9 cellular contexts compared by ENCODE assay signal in genomic region chr6:89371849-89372505, GRCh38. TPM values are rescaled to one million over a fixed set of nuclear protein-coding genes. Genes with fewer than 3 reads are reported as not detected.
DNase-seq lines count a peak whose midpoint lies in the region; ATAC-seq and TF ChIP-seq lines count a peak whose summit lies in the region.
"Had no signal": no experiment of that assay in that cellular context is flagged by ENCODE, and none has a peak within 500 bp of the region (broad histone marks: within the 10 kb centered on the region; RNA-seq: fewer than 3 reads in every experiment).

No MANE protein-coding gene starts in this region.

- peaks cover 19% of the 10 kb centered on the region for H3K4me1 Mint-ChIP-seq in activated CD8-positive, alpha-beta T cell treated with anti-CD3 and anti-CD28 coated beads for 36 hours (ENCODE audit: low read depth)

- no peaks in the 10 kb centered on the region for H3K9me3 Mint-ChIP-seq in activated CD8-positive, alpha-beta T cell treated with anti-CD3 and anti-CD28 coated beads for 36 hours

- peaks cover 7% of the 10 kb centered on the region for H3K4me1 ChIP-seq in effector memory CD4-positive, alpha-beta T cell (ENCODE audit: control insufficient read depth, insufficient read depth, low read length, poor library complexity, severe bottlenecking)

- no peak overlapping the region for H3K27ac ChIP-seq in effector memory CD4-positive, alpha-beta T cell (ENCODE audit: insufficient read depth, low read length, poor library complexity, severe bottlenecking)
- H3K27ac ChIP-seq: SK-N-MC had no signal

- no peaks in the 10 kb centered on the region for H3K36me3 ChIP-seq in effector memory CD4-positive, alpha-beta T cell (ENCODE audit: control insufficient read depth, insufficient read depth, low read length)

- CTCF ChIA-PET in activated CD8-positive, alpha-beta T cell treated with anti-CD3 and anti-CD28 coated beads for 36 hours (lab: Charles Lee): interaction anchor here (0.5 to 6.2 kb wide), 70 partner anchors 9 to 389 kb away, joined by 3 to 83 read pairs (median 4); partner anchors contain the start of genes ANKRD6, LYRM2, RRAGD and UBE2J1

- no peaks in the 10 kb centered on the region for H3K36me3 Mint-ChIP-seq in activated CD8-positive, alpha-beta T cell treated with anti-CD3 and anti-CD28 coated beads for 36 hours (ENCODE audit: low read depth)

- no peaks in the 10 kb centered on the region for H3K27me3 ChIP-seq in effector memory CD4-positive, alpha-beta T cell (replicated peaks; ENCODE audit: control insufficient read depth, insufficient read depth, low read length, poor library complexity, severe bottlenecking)

- H3K9me3 ChIP-seq in effector memory CD4-positive, alpha-beta T cell (ENCODE audit: control insufficient read depth, low read length): no peaks in the 10 kb centered on the region

- no peaks in the 10 kb centered on the region for H3K27me3 Mint-ChIP-seq in activated CD8-positive, alpha-beta T cell treated with anti-CD3 and anti-CD28 coated beads for 36 hours

- peak; percentile 87 for DNase-seq in CD1c-positive myeloid dendritic cell (ENCODE audit: extremely low spot score)
- peak; percentile 81 for DNase-seq in NCI-H69 (lab: John Stamatoyannopoulos, UW)
- peak; percentile 85 for DNase-seq in activated CD8-positive, alpha-beta T cell treated with anti-CD3 and anti-CD28 coated beads for 36 hours
- peak; percentile 40 to 61 (median 54) for DNase-seq in effector memory CD4-positive, alpha-beta T cell
- peak; percentile 91 for DNase-seq in midbrain (lab: John Stamatoyannopoulos, UW)
- DNase-seq in stimulated activated CD8-positive, alpha-beta memory T cell treated with anti-CD3 and anti-CD28 coated beads, Interleukin-4, amount 100 ng/mL, for 4 hours (ENCODE audit: low read depth in 2 of 2, low spot score in 1 of 2): peak; percentile 55 to 61

- TF ChIP-seq CTCF in activated CD8-positive, alpha-beta T cell treated with anti-CD3 and anti-CD28 coated beads for 36 hours (IDR thresholded peaks at IDR 0.05): peak; percentile 84

- H3K27ac Mint-ChIP-seq in activated CD8-positive, alpha-beta T cell treated with anti-CD3 and anti-CD28 coated beads for 36 hours: peak overlapping the region; percentile 46

- H3K4me3 ChIP-seq in effector memory CD4-positive, alpha-beta T cell (ENCODE audit: insufficient read depth, low read depth, low read length, poor library complexity, severe bottlenecking): no peak overlapping the region
- H3K4me3 ChIP-seq: SK-N-MC had no signal

- POLR2A ChIA-PET in activated CD8-positive, alpha-beta T cell treated with anti-CD3 and anti-CD28 coated beads for 36 hours (lab: Charles Lee): interaction anchor here (0.8 to 1.6 kb wide), 3 partner anchors 9 to 42 kb away, joined by 3 to 4 read pairs (median 3); no protein-coding TSS in a partner anchor

- H3K4me3 Mint-ChIP-seq in activated CD8-positive, alpha-beta T cell treated with anti-CD3 and anti-CD28 coated beads for 36 hours: no peak overlapping the region

- intact Hi-C loops in activated CD8-positive, alpha-beta T cell treated with anti-CD3 and anti-CD28 coated beads for 36 hours (cut with micrococcal nuclease): loop anchor here (5.0 kb wide), 1 partner anchor 60 kb away; the partner anchor contains the start of gene ANKRD6

- peak; percentile 85 for ATAC-seq in GM19324 (IDR thresholded peaks at IDR 0.05; ENCODE audit: low FRiP score, unreplicated experiment)
- ATAC-seq in HG03342 (IDR thresholded peaks at IDR 0.05; ENCODE audit: unreplicated experiment): peak; percentile 65
- ATAC-seq in activated CD8-positive, alpha-beta T cell treated with anti-CD3 and anti-CD28 coated beads for 36 hours: peak; percentile 87

RNA-seq across cellular contexts. Expression of gene UBE2J1, which starts 19.5 kb away (rescaled TPM):
- 10 to 100 TPM; 23.2 to 24.6 TPM for total RNA-seq in activated CD8-positive, alpha-beta T cell treated with anti-CD3 and anti-CD28 coated beads for 36 hours

RNA-seq across cellular contexts. Expression of gene RRAGD, which starts 40.1 kb away (rescaled TPM):
- 10 to 100 TPM; 19.7 to 22.1 TPM for total RNA-seq in activated CD8-positive, alpha-beta T cell treated with anti-CD3 and anti-CD28 coated beads for 36 hours

RNA-seq across cellular contexts. Expression of gene GABRR2, which starts 56.9 kb away (rescaled TPM):
- under 1 TPM; 0.20 to 0.40 TPM for total RNA-seq in activated CD8-positive, alpha-beta T cell treated with anti-CD3 and anti-CD28 coated beads for 36 hours
